In the genomic region with DNA sequence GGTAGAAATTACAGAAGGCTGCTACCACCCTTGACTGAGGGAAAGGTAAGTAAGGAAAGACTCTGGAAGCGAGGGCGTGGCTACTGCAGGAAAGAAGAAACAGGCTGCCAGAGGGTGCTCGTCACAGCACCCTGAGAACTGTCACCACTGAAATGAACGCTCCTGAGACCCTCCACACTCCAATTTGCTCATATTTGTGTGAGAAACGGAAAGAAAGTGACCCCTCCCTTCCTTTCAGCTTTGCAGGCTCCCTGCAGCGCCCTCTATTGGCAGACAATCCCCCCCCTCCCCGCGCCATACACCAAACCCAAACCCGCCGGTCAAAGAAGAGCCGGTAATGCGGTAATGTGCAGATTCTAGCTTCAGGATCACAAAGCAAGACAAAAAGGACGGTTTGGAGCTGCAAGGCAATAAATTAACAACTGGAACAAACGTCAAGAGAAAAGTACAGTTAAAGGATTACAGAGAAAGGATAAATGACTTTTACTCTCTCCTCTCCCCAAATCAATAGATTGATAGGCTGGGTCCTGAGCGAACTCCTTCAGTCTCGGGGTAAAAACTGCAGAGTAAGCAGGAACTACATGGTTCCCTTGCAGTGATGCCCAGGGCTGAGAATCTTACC, we compare ENCODE assay signal across 8 cellular contexts. TPM values are rescaled to one million over a fixed set of nuclear protein-coding genes. Genes with fewer than 3 reads are reported as not detected.
DNase-seq lines count a peak whose midpoint lies in the region; ATAC-seq and TF ChIP-seq lines count a peak whose summit lies in the region.

No MANE protein-coding gene starts in this region.

- H3K9me3 ChIP-seq in prostate gland = no peaks in the 10 kb centered on the region

- 29% methylated on average over 16 of the region's 16 CpGs for WGBS in prostate gland

- no peak overlapping the region for H3K27ac Mint-ChIP-seq in activated naive CD8-positive, alpha-beta T cell treated with anti-CD3 and anti-CD28 coated beads, Interleukin-2, amount 10 ng/mL, durations not matched to agents 7 days and 5 days
- no peak overlapping the region for H3K27ac Mint-ChIP-seq in stimulated activated memory B cell treated with anti-CD40 and anti-IgM and Interleukin-4, amounts not matched to agents 10 μg/mL and 1 μg/mL and 100 μg/mL, for 72 hours

- no peaks in the 10 kb centered on the region for H3K27me3 ChIP-seq in prostate gland (replicated peaks; ENCODE audit: insufficient read depth)

- no peaks in the 10 kb centered on the region for H3K36me3 ChIP-seq in prostate gland

- no peak for TF ChIP-seq POLR2A in prostate gland (IDR thresholded peaks at IDR 0.05)

- no peak overlapping the region for H3K27ac ChIP-seq in prostate gland

- H3K27me3 Mint-ChIP-seq in activated naive CD8-positive, alpha-beta T cell treated with anti-CD3 and anti-CD28 coated beads, Interleukin-2, amount 10 ng/mL, durations not matched to agents 7 days and 5 days = peaks cover 41% of the 10 kb centered on the region
- H3K27me3 Mint-ChIP-seq in stimulated activated memory B cell treated with anti-CD40 and anti-IgM and Interleukin-4, amounts not matched to agents 10 μg/mL and 1 μg/mL and 100 μg/mL, for 72 hours = peaks cover 30% of the 10 kb centered on the region

- TF ChIP-seq CTCF in prostate gland (IDR thresholded peaks at IDR 0.05) = peak; percentile 34 to 60 (median 48)

- intact Hi-C loops in left ventricle myocardium superior (cut with micrococcal nuclease) (no loop called here), prostate gland (cut with DNase I) (no loop called here)

- no peak for ATAC-seq in activated naive CD8-positive, alpha-beta T cell treated with anti-CD3 and anti-CD28 coated beads, Interleukin-2, amount 10 ng/mL, durations not matched to agents 7 days and 5 days (ENCODE audit: low read depth)
- ATAC-seq in left ventricle myocardium superior (peak; percentile 78), GM21367 (IDR thresholded peaks at IDR 0.05; ENCODE audit: unreplicated experiment) (no peak)
- no peak for ATAC-seq in stimulated activated memory B cell treated with anti-CD40 and anti-IgM and Interleukin-4, amounts not matched to agents 10 μg/mL and 1 μg/mL and 100 μg/mL, for 72 hours

- DNase-seq in C1 segment of cervical spinal cord (lab: John Stamatoyannopoulos, UW) (peak in 11 of 14 donors; percentile 6 to 65 (median 30)), HT-29 (ENCODE audit: low spot score) (peak; percentile 69), left ventricle myocardium superior (peak; percentile 72), prostate gland (ENCODE audit: low spot score) (peak; percentile 43), MV-4-11 (lab: John Stamatoyannopoulos, UW) (no peak)
- peak; percentile 45 for DNase-seq in activated naive CD8-positive, alpha-beta T cell treated with anti-CD3 and anti-CD28 coated beads, Interleukin-2, amount 10 ng/mL, durations not matched to agents 7 days and 5 days

- POLR2A ChIA-PET in activated naive CD8-positive, alpha-beta T cell treated with anti-CD3 and anti-CD28 coated beads, Interleukin-2, amount 10 ng/mL, durations not matched to agents 7 days and 5 days (lab: Charles Lee) = no interaction called here

- no peak overlapping the region for H3K4me3 ChIP-seq in prostate gland

- H3K9me3 Mint-ChIP-seq in activated naive CD8-positive, alpha-beta T cell treated with anti-CD3 and anti-CD28 coated beads, Interleukin-2, amount 10 ng/mL, durations not matched to agents 7 days and 5 days = no peaks in the 10 kb centered on the region
- H3K9me3 Mint-ChIP-seq in stimulated activated memory B cell treated with anti-CD40 and anti-IgM and Interleukin-4, amounts not matched to agents 10 μg/mL and 1 μg/mL and 100 μg/mL, for 72 hours = no peaks in the 10 kb centered on the region

- H3K4me3 Mint-ChIP-seq in activated naive CD8-positive, alpha-beta T cell treated with anti-CD3 and anti-CD28 coated beads, Interleukin-2, amount 10 ng/mL, durations not matched to agents 7 days and 5 days = peak overlapping the region; percentile 31
- no peak overlapping the region for H3K4me3 Mint-ChIP-seq in stimulated activated memory B cell treated with anti-CD40 and anti-IgM and Interleukin-4, amounts not matched to agents 10 μg/mL and 1 μg/mL and 100 μg/mL, for 72 hours

- H3K36me3 Mint-ChIP-seq in activated naive CD8-positive, alpha-beta T cell treated with anti-CD3 and anti-CD28 coated beads, Interleukin-2, amount 10 ng/mL, durations not matched to agents 7 days and 5 days = no peaks in the 10 kb centered on the region
- H3K36me3 Mint-ChIP-seq in stimulated activated memory B cell treated with anti-CD40 and anti-IgM and Interleukin-4, amounts not matched to agents 10 μg/mL and 1 μg/mL and 100 μg/mL, for 72 hours = no peaks in the 10 kb centered on the region

- H3K4me1 Mint-ChIP-seq in activated naive CD8-positive, alpha-beta T cell treated with anti-CD3 and anti-CD28 coated beads, Interleukin-2, amount 10 ng/mL, durations not matched to agents 7 days and 5 days = peaks cover 8% of the 10 kb centered on the region
- peaks cover 22% of the 10 kb centered on the region for H3K4me1 Mint-ChIP-seq in stimulated activated memory B cell treated with anti-CD40 and anti-IgM and Interleukin-4, amounts not matched to agents 10 μg/mL and 1 μg/mL and 100 μg/mL, for 72 hours

- no peaks in the 10 kb centered on the region for H3K4me1 ChIP-seq in prostate gland (replicated peaks)

RNA-seq across cellular contexts. Expression of gene STEAP1B, which starts 47.7 kb away (rescaled TPM):
- not detected in 2 replicates for total RNA-seq in HT-29 (2014; rRNA removed; shearing (Covaris generic))
- under 1 TPM in 1 of 2 experiments, not detected in 1; 0.19 TPM for total RNA-seq in activated naive CD8-positive, alpha-beta T cell treated with anti-CD3 and anti-CD28 coated beads, Interleukin-2, amount 10 ng/mL, durations not matched to agents 7 days and 5 days
- total RNA-seq in left ventricle myocardium superior = 0.69 TPM
- 1 to 10 TPM in 1 of 2 donors, not detected in 1; 6.4 TPM for total RNA-seq in prostate gland
